ENCODE assay signal across 8 cellular contexts in the genomic region with DNA sequence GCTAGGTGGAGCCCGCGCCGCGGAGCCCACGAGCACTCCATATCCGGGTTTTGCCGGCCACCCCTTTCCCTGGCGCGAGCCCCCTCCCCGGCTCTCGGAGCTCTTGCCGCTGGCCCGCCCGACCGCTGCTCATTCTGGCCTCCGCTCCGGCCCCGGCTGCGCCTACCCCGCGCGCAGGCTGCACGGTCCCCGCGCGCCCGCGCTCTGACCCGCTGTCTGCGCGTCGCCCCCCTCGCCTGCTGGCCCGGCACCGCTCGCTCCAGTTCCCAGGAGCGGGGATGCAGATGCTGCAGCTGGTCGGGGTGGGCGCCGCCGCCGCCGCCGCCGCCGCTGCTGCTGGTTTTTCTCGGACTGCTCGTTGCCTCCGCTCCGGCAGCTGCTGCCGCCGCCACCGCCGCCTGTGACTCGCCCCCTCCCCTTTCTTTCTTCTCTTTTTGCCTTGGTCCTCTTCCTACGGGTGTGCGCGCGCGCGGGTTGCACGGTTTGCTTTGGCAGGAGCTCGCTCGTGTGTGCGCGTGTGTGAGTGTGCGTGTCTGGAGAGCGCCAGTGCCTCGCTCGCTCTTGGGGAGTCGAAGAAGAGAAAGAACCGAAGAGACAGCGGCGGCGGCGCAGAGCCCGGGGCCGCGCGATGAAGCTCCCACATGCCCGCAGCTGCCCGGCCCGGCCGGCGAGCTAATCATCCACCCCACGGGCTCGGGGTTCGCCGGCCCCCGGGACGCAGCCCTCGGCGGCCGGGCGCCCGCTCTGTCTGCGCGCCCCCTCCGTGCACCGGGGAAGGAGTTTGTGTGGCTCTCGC.
DNase-seq lines count a peak whose midpoint lies in the region; ATAC-seq, FAIRE-seq and TF ChIP-seq lines count a peak whose summit lies in the region.

Gene ADGRL3 (plus strand): TSS at position 132 of the 796 bp plus-strand sequence.

- no peak for TF ChIP-seq CTCF in nephron progenitor cell (IDR thresholded peaks at IDR 0.05)

- H3K4me1 Mint-ChIP-seq in nephron progenitor cell, result peaks cover 33% of the 10 kb centered on the region

- FAIRE-seq in HTR-8/SVneo (lab: Jason Lieb, UNC), result no peak

- peak within 1 kb of the TSS; percentile 98 for H3K4me3 Mint-ChIP-seq in nephron progenitor cell

- H3K9me3 Mint-ChIP-seq in nephron progenitor cell, result no peaks in the 10 kb centered on the region

- no peak for ATAC-seq in HG02852 (IDR thresholded peaks at IDR 0.05; ENCODE audit: unreplicated experiment)

- H3K36me3 Mint-ChIP-seq in nephron progenitor cell (ENCODE audit: low read depth), result no peaks in the 10 kb centered on the region

- H3K27ac Mint-ChIP-seq in nephron progenitor cell, result peak within 1 kb of the TSS; percentile 57

- peak; percentile 5 for DNase-seq in HTR-8/SVneo (ENCODE audit: insufficient read length, low spot score)
- DNase-seq in OCI-M1 (lab: John Stamatoyannopoulos, UW), result peak; percentile 84
- peak; percentile 2 for DNase-seq in fibroblast of peridontal ligament (ENCODE audit: extremely low read depth)
- DNase-seq in nephron progenitor cell, result peak; percentile 82
- DNase-seq in cerebellar nuclear complex (lab: John Stamatoyannopoulos, UW), result no peak
- no peak for DNase-seq in NCI-H2107 (lab: John Stamatoyannopoulos, UW)
- DNase-seq in stimulated activated CD8-positive, alpha-beta memory T cell treated with anti-CD3 and anti-CD28 coated beads, Interleukin-4, amount 100 ng/mL, for 48 hours, result no peak

- peaks cover 32% of the 10 kb centered on the region for H3K27me3 Mint-ChIP-seq in nephron progenitor cell (ENCODE audit: low read depth, poor library complexity)

Comparison
In these comparisons a context has a peak if more than half of its experiments do, and no peak if none do; other contexts are left out.
1. DNase-seq: peak in HTR-8/SVneo (single experiment), OCI-M1 (single experiment), fibroblast of peridontal ligament (single experiment) and nephron progenitor cell (single experiment); none in cerebellar nuclear complex (0 of 2), NCI-H2107 (single experiment) and stimulated activated CD8-positive, alpha-beta memory T cell treated with anti-CD3 and anti-CD28 coated beads, Interleukin-4, amount 100 ng/mL, for 48 hours (single experiment).